Comparison of ENCODE assay signal across 8 cellular contexts in the genomic region with DNA sequence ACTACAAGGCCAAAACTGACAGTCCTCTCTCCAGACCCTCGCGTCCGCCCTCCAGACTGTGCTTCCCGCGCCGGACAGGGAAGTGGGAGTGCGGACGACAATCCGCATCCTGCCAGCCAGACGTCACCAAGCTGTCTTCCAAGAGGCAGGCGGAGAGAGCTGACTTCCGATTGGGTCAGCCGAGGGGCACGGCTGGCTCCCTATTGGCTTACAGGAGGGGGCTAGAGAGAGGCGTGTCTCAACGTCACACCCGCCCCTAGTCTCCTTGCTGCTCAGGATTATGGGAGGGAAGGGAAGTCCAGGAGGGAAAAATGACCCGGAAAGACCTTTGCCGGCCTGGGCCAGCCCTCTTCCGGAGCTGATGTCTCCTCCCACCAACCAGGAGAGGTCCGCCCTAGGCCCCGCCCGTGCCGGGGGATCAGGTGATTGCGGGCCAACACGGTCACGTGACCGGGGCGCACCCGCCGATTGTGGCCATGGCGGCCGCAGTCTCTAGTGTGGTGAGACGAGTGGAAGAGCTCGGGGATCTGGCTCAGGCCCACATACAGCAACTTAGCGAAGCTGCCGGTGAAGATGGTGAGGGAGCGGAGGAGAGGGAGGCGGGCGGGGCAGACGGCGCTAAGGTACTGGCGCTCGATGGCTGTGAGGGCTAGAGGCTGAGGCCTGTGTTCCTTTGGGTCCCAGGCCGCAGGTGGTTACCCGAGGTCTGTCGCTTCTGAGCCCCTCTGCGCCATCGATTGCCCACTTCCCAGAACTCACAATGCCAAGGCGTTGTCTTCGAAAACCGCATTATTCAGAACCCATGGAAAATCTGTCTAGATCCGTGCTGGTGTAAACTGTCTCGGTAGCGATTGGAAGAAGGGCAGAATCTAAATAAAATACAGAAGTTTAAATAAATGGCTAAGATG. TPM values are rescaled to one million over a fixed set of nuclear protein-coding genes. Genes with fewer than 3 reads are reported as not detected.
DNase-seq lines count a peak whose midpoint lies in the region; ATAC-seq and TF ChIP-seq lines count a peak whose summit lies in the region.

A gene with protein sequence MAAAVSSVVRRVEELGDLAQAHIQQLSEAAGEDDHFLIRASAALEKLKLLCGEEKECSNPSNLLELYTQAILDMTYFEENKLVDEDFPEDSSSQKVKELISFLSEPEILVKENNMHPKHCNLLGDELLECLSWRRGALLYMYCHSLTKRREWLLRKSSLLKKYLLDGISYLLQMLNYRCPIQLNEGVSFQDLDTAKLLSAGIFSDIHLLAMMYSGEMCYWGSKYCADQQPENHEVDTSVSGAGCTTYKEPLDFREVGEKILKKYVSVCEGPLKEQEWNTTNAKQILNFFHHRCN (plus strand): TSS at position 453 of the 908 bp plus-strand sequence. CDS start 24 bp downstream, at position 477.

- peak within 1 kb of the TSS; percentile 86 for H3K9ac ChIP-seq in H9 (ENCODE audit: extremely low read depth, insufficient read length, low read length)

- no peak for TF ChIP-seq CTCF in H9 (conservative IDR thresholded peaks at IDR 0.05)
- TF ChIP-seq CTCF in fibroblast of pulmonary artery (IDR thresholded peaks at IDR 0.05; ENCODE audit: low read length, missing control alignments) = no peak

- H3K27me3 ChIP-seq in H9 (ENCODE audit: insufficient read depth, low read length) (no peaks in the 10 kb centered on the region), MG63 (no peaks in the 10 kb centered on the region)

- peak within 1 kb of the TSS; percentile 93 for H3K14ac ChIP-seq in H9 (ENCODE audit: insufficient read depth, low read length)

- no peak within 1 kb of the TSS for H4K8ac ChIP-seq in H9 (replicated peaks; ENCODE audit: insufficient read length, low read depth, low read length)

- H3K36me3 Mint-ChIP-seq in H9 (ENCODE audit: insufficient read depth in 1 of 3, low read depth in 3 of 3) = peaks cover 1 to 18% (median 11%) of the 10 kb centered on the region in 3 experiments; a peak in 6 of 7 replicates
- H3K36me3 Mint-ChIP-seq in natural killer cell treated with Interleukin-12 subunit alpha and Interleukin-12 subunit beta and Interleukin-15 and Interleukin-18, amount 100 ng/mL, for 72 hours = no peaks in the 10 kb centered on the region

- peak within 1 kb of the TSS; percentile 74 for H3K4me2 ChIP-seq in H9 (ENCODE audit: insufficient read depth, insufficient read length, low read length)

- peaks cover 7% of the 10 kb centered on the region for H3K27me3 Mint-ChIP-seq in H9 (ENCODE audit: low read depth)
- H3K27me3 Mint-ChIP-seq in natural killer cell treated with Interleukin-12 subunit alpha and Interleukin-12 subunit beta and Interleukin-15 and Interleukin-18, amount 100 ng/mL, for 72 hours = peaks cover 0 to 3% of the 10 kb centered on the region in 2 donors

- peak within 1 kb of the TSS; percentile 92 to 99 for H3K4me3 Mint-ChIP-seq in H9
- H3K4me3 Mint-ChIP-seq in natural killer cell treated with Interleukin-12 subunit alpha and Interleukin-12 subunit beta and Interleukin-15 and Interleukin-18, amount 100 ng/mL, for 72 hours = peak within 1 kb of the TSS; percentile 93

- H3K27ac ChIP-seq in H9 (ENCODE audit: insufficient read length, low read depth, low read length) = no peak within 1 kb of the TSS

- peaks cover 7% of the 10 kb centered on the region for H3K79me1 ChIP-seq in H9 (ENCODE audit: insufficient read depth, low read depth, low read length, poor library complexity, severe bottlenecking)

- peaks cover 17% of the 10 kb centered on the region for H3K36me3 ChIP-seq in MG63

- H4K5ac ChIP-seq in H9 (ENCODE audit: insufficient read length, low read depth, low read length) = peak within 1 kb of the TSS; percentile 25

- peak; percentile 97 for ATAC-seq in natural killer cell treated with Interleukin-12 subunit alpha and Interleukin-12 subunit beta and Interleukin-15 and Interleukin-18, amount 100 ng/mL, for 72 hours
- peak; percentile 98 for ATAC-seq in stimulated activated naive CD8-positive, alpha-beta T cell treated with anti-CD3 and anti-CD28 coated beads, Interleukin-15, Interleukin-2, amounts not matched to agents 100 U/mL and 50 U/mL, for 24 hours

- no peak within 1 kb of the TSS for H2BK15ac ChIP-seq in H9 (ENCODE audit: low read depth, low read length)

- no peak within 1 kb of the TSS for H2BK12ac ChIP-seq in H9 (ENCODE audit: insufficient read length, low read depth, low read length)

- no peak within 1 kb of the TSS for H3K56ac ChIP-seq in H9 (ENCODE audit: insufficient read length, low read depth, low read length)

- peaks cover 8% of the 10 kb centered on the region; the same call in 1 of the 2 replicates for H3K79me2 ChIP-seq in H9 (ENCODE audit: insufficient read depth, low read length)

- no peak within 1 kb of the TSS for H4K91ac ChIP-seq in H9 (ENCODE audit: insufficient read length, low read depth, low read length)

- no peak within 1 kb of the TSS for H2BK120ac ChIP-seq in H9 (ENCODE audit: low read depth, low read length, poor library complexity, severe bottlenecking)

- DNase-seq in ELR (ENCODE audit: low read depth) = peak; percentile 99
- DNase-seq in H9 = peak; percentile 99
- DNase-seq in MG63 = peak; percentile 97
- DNase-seq in SHP77 treated with DMSO at 0.1 percent for 48 hours (lab: John Stamatoyannopoulos, UW) = peak; percentile 100
- peak; percentile 99 for DNase-seq in activated effector memory CD4-positive, alpha-beta T cell treated with anti-CD3 and anti-CD28 coated beads, Interleukin-2, amount 50 U/mL, for 16 hours
- DNase-seq in fibroblast of pulmonary artery (ENCODE audit: low read depth) = peak; percentile 100
- DNase-seq in natural killer cell treated with Interleukin-12 subunit alpha and Interleukin-12 subunit beta and Interleukin-15 and Interleukin-18, amount 100 ng/mL, for 72 hours (ENCODE audit: low spot score) = peak; percentile 99
- peak; percentile 98 for DNase-seq in stimulated activated naive CD8-positive, alpha-beta T cell treated with anti-CD3 and anti-CD28 coated beads, Interleukin-15, Interleukin-2, amounts not matched to agents 100 U/mL and 50 U/mL, for 24 hours

- H2AK5ac ChIP-seq in H9 (ENCODE audit: insufficient read length, low read length) = no peak within 1 kb of the TSS

- peak within 1 kb of the TSS; percentile 96 to 100 (median 99) for H3K27ac Mint-ChIP-seq in H9
- peak within 1 kb of the TSS; percentile 94 to 98 for H3K27ac Mint-ChIP-seq in natural killer cell treated with Interleukin-12 subunit alpha and Interleukin-12 subunit beta and Interleukin-15 and Interleukin-18, amount 100 ng/mL, for 72 hours

- H3K4ac ChIP-seq in H9 (ENCODE audit: low read depth, low read length) = no peak within 1 kb of the TSS

- H2AFZ ChIP-seq in H9 (ENCODE audit: low read length) = no peak within 1 kb of the TSS

- H3K4me3 ChIP-seq in MG63 (peak within 1 kb of the TSS; percentile 73), fibroblast of pulmonary artery (replicated peaks; ENCODE audit: low read depth, low read length) (peak within 1 kb of the TSS; percentile 93)

- H3K4me1 ChIP-seq in H9 (ENCODE audit: insufficient read depth, low read length) = no peaks in the 10 kb centered on the region

- peaks cover 8% of the 10 kb centered on the region for H3K23me2 ChIP-seq in H9 (ENCODE audit: insufficient read length, low read depth, low read length, poor library complexity, severe bottlenecking)

- no peak within 1 kb of the TSS for H3T11ph ChIP-seq in H9 (ENCODE audit: low read length)

- no peaks in the 10 kb centered on the region for H3K9me3 ChIP-seq in H9 (ENCODE audit: control insufficient read depth, low read depth, low read length)
- no peaks in the 10 kb centered on the region for H3K9me3 ChIP-seq in MG63

- H3K23ac ChIP-seq in H9 (ENCODE audit: insufficient read length, low read depth, low read length) = no peak within 1 kb of the TSS

- no CpG with 5 or more reads among the region's 55 CpGs for WGBS in H9 (ENCODE audit: extremely low coverage, insufficient read length, low lambda C conversion rate)

- H3K18ac ChIP-seq in H9 (ENCODE audit: insufficient read length, low read depth, low read length) = peak within 1 kb of the TSS; percentile 80

- H3K4me1 Mint-ChIP-seq in H9 = peaks cover 10 to 11% of the 10 kb centered on the region in 2 experiments
- peaks cover 25 to 36% of the 10 kb centered on the region in 2 donors for H3K4me1 Mint-ChIP-seq in natural killer cell treated with Interleukin-12 subunit alpha and Interleukin-12 subunit beta and Interleukin-15 and Interleukin-18, amount 100 ng/mL, for 72 hours (ENCODE audit: low read depth in 2 of 2)

- H2BK20ac ChIP-seq in H9 (ENCODE audit: low read depth, low read length, poor library complexity, severe bottlenecking) = no peak within 1 kb of the TSS

- H4K20me1 ChIP-seq in H9 (ENCODE audit: control insufficient read depth, insufficient read depth, insufficient read length) = no peaks in the 10 kb centered on the region

- H3K9me3 Mint-ChIP-seq in H9 = peaks cover 2 to 3% of the 10 kb centered on the region in 2 experiments; a peak in 2 of 5 replicates
- no peaks in the 10 kb centered on the region for H3K9me3 Mint-ChIP-seq in natural killer cell treated with Interleukin-12 subunit alpha and Interleukin-12 subunit beta and Interleukin-15 and Interleukin-18, amount 100 ng/mL, for 72 hours

- H2BK5ac ChIP-seq in H9 (ENCODE audit: insufficient read length, low read length) = no peak within 1 kb of the TSS

RNA-seq across cellular contexts. Expression of the gene that starts here (rescaled TPM):
- total RNA-seq in H9 (2021) = 42.7 and 43.3 TPM in 2 replicates
- total RNA-seq in MG63 (2014; rRNA removed; shearing (Covaris generic); ENCODE audit: low replicate concordance) = 5.5 and 8.6 TPM in 2 replicates
- 10 to 100 TPM; 27.0 to 29.7 TPM for total RNA-seq in natural killer cell treated with Interleukin-12 subunit alpha and Interleukin-12 subunit beta and Interleukin-15 and Interleukin-18, amount 100 ng/mL, for 72 hours
